ENCODE assay signal across 1 cellular context in the genomic region with DNA sequence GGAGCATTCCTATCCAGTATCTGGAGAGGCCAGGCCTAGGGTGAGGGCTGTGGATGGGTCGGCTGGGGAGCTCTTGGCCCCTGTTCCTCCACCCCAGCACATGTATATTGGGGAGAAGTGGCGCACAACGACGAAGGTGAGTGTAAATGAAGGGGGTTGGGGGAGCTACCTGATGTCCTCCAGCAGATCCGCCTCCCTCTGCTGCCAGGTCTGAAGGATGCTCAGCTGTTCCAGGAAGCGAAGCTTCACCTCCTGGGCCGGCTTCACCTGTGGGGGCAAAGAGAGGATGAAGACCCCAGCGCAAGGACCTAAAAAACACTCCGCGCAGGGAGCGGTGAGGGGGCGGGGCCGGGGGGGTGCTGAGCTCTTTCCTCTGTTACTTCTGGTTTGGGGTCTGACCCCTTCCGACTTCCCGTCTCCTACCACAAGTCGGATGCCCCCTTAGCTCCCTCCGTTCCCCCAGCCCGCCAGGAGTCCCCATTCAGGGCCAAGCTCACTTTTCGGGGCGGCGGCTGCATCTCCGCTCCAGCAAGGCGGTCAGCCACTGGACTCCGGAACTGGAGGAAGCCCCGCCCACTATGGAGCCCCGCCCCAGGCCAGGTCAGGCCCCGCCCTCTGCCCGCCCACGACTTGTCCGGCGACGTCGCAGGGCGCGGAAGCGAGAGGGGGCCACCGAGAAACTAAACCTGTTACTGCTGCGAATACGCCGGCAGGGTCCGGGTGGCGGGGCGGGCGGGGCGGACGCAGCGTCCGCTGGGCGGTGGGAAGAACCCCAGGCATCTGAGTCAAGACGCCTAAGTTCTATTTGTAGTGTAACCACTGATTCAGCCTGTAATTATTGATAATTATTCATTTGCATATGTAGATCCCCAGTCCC.
TF ChIP-seq lines count a peak whose summit lies in the region.

A gene (minus strand): TSS at position 568 of the 877 bp plus-strand sequence. CDS start 50 bp downstream, at position 518.

TF ChIP-seq in HepG2, 621 proteins besides CTCF, POLR2A, EP300 and RAD21 (continued from another document and continues in another):
- TF ChIP-seq, protein P1, sequence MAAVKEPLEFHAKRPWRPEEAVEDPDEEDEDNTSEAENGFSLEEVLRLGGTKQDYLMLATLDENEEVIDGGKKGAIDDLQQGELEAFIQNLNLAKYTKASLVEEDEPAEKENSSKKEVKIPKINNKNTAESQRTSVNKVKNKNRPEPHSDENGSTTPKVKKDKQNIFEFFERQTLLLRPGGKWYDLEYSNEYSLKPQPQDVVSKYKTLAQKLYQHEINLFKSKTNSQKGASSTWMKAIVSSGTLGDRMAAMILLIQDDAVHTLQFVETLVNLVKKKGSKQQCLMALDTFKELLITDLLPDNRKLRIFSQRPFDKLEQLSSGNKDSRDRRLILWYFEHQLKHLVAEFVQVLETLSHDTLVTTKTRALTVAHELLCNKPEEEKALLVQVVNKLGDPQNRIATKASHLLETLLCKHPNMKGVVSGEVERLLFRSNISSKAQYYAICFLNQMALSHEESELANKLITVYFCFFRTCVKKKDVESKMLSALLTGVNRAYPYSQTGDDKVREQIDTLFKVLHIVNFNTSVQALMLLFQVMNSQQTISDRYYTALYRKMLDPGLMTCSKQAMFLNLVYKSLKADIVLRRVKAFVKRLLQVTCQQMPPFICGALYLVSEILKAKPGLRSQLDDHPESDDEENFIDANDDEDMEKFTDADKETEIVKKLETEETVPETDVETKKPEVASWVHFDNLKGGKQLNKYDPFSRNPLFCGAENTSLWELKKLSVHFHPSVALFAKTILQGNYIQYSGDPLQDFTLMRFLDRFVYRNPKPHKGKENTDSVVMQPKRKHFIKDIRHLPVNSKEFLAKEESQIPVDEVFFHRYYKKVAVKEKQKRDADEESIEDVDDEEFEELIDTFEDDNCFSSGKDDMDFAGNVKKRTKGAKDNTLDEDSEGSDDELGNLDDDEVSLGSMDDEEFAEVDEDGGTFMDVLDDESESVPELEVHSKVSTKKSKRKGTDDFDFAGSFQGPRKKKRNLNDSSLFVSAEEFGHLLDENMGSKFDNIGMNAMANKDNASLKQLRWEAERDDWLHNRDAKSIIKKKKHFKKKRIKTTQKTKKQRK (IDR thresholded peaks at IDR 0.05; ENCODE audit: low read length) = no peak
- TF ChIP-seq NAIF1 (CRISPR knock-in tag; IDR thresholded peaks at IDR 0.05; ENCODE audit: borderline replicate concordance) (no peak), ZFP1 (CRISPR knock-in tag; IDR thresholded peaks at IDR 0.05) (no peak), HHEX (CRISPR knock-in tag; IDR thresholded peaks at IDR 0.05) (no peak), NCOA5 (CRISPR knock-in tag; IDR thresholded peaks at IDR 0.05) (no peak), TARDBP (CRISPR knock-in tag; IDR thresholded peaks at IDR 0.05) (no peak), SOX13 (IDR thresholded peaks at IDR 0.05) (no peak), SOX13 (CRISPR knock-in tag; conservative IDR thresholded peaks at IDR 0.05 in 1 of 2, IDR thresholded peaks at IDR 0.05 in 1 of 2) (no peak), KLF16 (CRISPR knock-in tag; IDR thresholded peaks at IDR 0.05) (no peak), MAZ (IDR thresholded peaks at IDR 0.05; ENCODE audit: borderline replicate concordance, low read depth, low read length) (no peak), MAZ (CRISPR knock-in tag; IDR thresholded peaks at IDR 0.05; ENCODE audit: low read depth) (no peak), ZNF292 (CRISPR knock-in tag; IDR thresholded peaks at IDR 0.05; ENCODE audit: borderline replicate concordance, low read depth) (no peak), SNAI1 (CRISPR knock-in tag; IDR thresholded peaks at IDR 0.05; ENCODE audit: borderline replicate concordance) (no peak), POLR2G (IDR thresholded peaks at IDR 0.05; ENCODE audit: low read depth, low read length) (peak; percentile 81), PHF20 (CRISPR knock-in tag; IDR thresholded peaks at IDR 0.05) (peak; percentile 33; the same call in 1 of the 2 replicates), GLI4 (CRISPR knock-in tag; IDR thresholded peaks at IDR 0.05; ENCODE audit: borderline replicate concordance) (no peak), ZNF777 (CRISPR knock-in tag; IDR thresholded peaks at IDR 0.05) (no peak), ZSCAN30 (CRISPR knock-in tag; IDR thresholded peaks at IDR 0.05) (no peak), ZNF75D (CRISPR knock-in tag; IDR thresholded peaks at IDR 0.05; ENCODE audit: borderline replicate concordance) (no peak), CREM (IDR thresholded peaks at IDR 0.05) (no peak), CREM (CRISPR knock-in tag; IDR thresholded peaks at IDR 0.05) (no peak), ZNF510 (CRISPR knock-in tag; IDR thresholded peaks at IDR 0.05; ENCODE audit: low read depth) (no peak), CHD2 (IDR thresholded peaks at IDR 0.05; ENCODE audit: low read depth, low read length) (no peak), RXRB (CRISPR knock-in tag; IDR thresholded peaks at IDR 0.05; ENCODE audit: borderline replicate concordance) (no peak), IKZF1 (IDR thresholded peaks at IDR 0.05) (no peak), U2AF1 (optimal IDR thresholded peaks at IDR 0.05; ENCODE audit: low read depth, low read length) (no peak), PHF8 (CRISPR knock-in tag; IDR thresholded peaks at IDR 0.05) (peak; percentile 63)
- TF ChIP-seq, protein P2, sequence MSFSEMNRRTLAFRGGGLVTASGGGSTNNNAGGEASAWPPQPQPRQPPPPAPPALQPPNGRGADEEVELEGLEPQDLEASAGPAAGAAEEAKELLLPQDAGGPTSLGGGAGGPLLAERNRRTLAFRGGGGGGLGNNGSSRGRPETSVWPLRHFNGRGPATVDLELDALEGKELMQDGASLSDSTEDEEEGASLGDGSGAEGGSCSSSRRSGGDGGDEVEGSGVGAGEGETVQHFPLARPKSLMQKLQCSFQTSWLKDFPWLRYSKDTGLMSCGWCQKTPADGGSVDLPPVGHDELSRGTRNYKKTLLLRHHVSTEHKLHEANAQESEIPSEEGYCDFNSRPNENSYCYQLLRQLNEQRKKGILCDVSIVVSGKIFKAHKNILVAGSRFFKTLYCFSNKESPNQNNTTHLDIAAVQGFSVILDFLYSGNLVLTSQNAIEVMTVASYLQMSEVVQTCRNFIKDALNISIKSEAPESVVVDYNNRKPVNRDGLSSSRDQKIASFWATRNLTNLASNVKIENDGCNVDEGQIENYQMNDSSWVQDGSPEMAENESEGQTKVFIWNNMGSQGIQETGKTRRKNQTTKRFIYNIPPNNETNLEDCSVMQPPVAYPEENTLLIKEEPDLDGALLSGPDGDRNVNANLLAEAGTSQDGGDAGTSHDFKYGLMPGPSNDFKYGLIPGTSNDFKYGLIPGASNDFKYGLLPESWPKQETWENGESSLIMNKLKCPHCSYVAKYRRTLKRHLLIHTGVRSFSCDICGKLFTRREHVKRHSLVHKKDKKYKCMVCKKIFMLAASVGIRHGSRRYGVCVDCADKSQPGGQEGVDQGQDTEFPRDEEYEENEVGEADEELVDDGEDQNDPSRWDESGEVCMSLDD (CRISPR knock-in tag; IDR thresholded peaks at IDR 0.05; ENCODE audit: borderline replicate concordance) = no peak
- TF ChIP-seq, protein P3, sequence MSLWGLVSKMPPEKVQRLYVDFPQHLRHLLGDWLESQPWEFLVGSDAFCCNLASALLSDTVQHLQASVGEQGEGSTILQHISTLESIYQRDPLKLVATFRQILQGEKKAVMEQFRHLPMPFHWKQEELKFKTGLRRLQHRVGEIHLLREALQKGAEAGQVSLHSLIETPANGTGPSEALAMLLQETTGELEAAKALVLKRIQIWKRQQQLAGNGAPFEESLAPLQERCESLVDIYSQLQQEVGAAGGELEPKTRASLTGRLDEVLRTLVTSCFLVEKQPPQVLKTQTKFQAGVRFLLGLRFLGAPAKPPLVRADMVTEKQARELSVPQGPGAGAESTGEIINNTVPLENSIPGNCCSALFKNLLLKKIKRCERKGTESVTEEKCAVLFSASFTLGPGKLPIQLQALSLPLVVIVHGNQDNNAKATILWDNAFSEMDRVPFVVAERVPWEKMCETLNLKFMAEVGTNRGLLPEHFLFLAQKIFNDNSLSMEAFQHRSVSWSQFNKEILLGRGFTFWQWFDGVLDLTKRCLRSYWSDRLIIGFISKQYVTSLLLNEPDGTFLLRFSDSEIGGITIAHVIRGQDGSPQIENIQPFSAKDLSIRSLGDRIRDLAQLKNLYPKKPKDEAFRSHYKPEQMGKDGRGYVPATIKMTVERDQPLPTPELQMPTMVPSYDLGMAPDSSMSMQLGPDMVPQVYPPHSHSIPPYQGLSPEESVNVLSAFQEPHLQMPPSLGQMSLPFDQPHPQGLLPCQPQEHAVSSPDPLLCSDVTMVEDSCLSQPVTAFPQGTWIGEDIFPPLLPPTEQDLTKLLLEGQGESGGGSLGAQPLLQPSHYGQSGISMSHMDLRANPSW (CRISPR knock-in tag; IDR thresholded peaks at IDR 0.05; ENCODE audit: borderline replicate concordance) = no peak
- TF ChIP-seq, protein P4, sequence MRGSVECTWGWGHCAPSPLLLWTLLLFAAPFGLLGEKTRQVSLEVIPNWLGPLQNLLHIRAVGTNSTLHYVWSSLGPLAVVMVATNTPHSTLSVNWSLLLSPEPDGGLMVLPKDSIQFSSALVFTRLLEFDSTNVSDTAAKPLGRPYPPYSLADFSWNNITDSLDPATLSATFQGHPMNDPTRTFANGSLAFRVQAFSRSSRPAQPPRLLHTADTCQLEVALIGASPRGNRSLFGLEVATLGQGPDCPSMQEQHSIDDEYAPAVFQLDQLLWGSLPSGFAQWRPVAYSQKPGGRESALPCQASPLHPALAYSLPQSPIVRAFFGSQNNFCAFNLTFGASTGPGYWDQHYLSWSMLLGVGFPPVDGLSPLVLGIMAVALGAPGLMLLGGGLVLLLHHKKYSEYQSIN (CRISPR knock-in tag; IDR thresholded peaks at IDR 0.05; ENCODE audit: borderline replicate concordance) = no peak
- TF ChIP-seq, protein P5, sequence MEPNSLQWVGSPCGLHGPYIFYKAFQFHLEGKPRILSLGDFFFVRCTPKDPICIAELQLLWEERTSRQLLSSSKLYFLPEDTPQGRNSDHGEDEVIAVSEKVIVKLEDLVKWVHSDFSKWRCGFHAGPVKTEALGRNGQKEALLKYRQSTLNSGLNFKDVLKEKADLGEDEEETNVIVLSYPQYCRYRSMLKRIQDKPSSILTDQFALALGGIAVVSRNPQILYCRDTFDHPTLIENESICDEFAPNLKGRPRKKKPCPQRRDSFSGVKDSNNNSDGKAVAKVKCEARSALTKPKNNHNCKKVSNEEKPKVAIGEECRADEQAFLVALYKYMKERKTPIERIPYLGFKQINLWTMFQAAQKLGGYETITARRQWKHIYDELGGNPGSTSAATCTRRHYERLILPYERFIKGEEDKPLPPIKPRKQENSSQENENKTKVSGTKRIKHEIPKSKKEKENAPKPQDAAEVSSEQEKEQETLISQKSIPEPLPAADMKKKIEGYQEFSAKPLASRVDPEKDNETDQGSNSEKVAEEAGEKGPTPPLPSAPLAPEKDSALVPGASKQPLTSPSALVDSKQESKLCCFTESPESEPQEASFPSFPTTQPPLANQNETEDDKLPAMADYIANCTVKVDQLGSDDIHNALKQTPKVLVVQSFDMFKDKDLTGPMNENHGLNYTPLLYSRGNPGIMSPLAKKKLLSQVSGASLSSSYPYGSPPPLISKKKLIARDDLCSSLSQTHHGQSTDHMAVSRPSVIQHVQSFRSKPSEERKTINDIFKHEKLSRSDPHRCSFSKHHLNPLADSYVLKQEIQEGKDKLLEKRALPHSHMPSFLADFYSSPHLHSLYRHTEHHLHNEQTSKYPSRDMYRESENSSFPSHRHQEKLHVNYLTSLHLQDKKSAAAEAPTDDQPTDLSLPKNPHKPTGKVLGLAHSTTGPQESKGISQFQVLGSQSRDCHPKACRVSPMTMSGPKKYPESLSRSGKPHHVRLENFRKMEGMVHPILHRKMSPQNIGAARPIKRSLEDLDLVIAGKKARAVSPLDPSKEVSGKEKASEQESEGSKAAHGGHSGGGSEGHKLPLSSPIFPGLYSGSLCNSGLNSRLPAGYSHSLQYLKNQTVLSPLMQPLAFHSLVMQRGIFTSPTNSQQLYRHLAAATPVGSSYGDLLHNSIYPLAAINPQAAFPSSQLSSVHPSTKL (CRISPR knock-in tag; IDR thresholded peaks at IDR 0.05) = peak; percentile 26; the same call in 1 of the 2 replicates
- TF ChIP-seq, protein P6, sequence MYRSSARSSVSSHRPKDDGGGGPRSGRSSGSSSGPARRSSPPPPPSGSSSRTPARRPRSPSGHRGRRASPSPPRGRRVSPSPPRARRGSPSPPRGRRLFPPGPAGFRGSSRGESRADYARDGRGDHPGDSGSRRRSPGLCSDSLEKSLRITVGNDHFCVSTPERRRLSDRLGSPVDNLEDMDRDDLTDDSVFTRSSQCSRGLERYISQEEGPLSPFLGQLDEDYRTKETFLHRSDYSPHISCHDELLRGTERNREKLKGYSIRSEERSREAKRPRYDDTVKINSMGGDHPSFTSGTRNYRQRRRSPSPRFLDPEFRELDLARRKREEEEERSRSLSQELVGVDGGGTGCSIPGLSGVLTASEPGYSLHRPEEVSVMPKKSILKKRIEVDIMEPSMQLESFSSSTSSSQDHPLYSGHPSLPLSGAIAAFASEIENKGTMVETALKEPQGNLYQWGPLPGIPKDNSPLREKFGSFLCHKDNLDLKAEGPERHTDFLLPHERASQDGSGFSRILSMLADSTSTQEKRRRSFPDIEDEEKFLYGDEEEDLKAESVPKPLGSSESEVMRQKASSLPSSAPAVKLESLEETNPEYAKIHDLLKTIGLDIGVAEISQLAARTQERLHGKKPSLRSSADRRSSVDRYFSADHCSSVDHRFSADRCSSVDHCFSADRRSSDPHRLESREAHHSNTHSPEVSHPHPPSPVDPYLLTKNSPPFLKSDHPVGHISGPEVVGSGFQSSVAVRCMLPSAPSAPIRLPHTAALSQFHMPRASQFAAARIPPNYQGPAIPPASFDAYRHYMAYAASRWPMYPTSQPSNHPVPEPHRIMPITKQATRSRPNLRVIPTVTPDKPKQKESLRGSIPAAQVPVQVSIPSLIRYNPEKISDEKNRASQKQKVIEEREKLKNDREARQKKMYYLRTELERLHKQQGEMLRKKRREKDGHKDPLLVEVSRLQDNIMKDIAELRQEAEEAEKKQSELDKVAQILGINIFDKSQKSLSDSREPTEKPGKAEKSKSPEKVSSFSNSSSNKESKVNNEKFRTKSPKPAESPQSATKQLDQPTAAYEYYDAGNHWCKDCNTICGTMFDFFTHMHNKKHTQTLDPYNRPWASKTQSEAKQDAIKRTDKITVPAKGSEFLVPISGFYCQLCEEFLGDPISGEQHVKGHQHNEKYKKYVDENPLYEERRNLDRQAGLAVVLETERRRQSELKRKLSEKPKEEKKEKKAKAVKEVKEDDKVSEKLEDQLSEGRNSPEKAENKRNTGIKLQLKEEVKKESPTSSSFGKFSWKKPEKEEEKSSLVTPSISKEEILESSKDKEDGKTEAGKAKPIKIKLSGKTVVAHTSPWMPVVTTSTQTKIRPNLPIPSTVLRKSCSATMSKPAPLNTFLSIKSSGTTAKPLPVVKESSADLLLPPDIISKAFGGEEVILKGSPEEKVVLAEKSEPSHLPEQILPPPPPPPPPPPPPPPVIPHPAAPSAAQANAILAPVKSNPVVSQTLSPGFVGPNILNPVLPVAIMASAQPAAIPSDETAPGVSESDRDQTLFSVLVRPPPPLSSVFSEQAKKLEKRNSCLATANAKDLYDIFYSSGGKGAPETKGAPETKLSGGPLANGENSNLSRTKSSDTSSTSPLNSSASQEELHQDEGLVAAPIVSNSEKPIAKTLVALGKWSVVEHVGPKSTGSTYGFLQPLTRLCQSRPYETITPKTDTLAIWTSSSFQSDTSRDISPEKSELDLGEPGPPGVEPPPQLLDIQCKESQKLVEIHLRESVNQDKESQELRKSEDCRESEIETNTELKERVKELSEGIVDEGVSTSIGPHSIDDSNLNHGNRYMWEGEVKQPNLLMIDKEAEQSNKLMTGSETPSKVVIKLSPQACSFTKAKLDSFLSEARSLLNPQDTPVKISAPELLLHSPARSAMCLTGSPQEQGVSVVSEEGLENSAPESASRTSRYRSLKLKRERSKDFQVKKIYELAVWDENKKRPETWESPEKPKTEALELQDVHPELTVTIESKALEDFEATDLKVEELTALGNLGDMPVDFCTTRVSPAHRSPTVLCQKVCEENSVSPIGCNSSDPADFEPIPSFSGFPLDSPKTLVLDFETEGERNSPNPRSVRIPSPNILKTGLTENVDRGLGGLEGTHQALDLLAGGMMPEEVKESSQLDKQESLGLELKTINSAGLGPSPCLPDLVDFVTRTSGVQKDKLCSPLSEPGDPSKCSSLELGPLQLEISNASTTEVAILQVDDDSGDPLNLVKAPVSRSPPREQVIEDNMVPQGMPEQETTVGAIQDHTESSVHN (CRISPR knock-in tag; IDR thresholded peaks at IDR 0.05) = no peak
